10 cellular contexts compared by ENCODE assay signal in genomic region chr5:119335261-119335677, GRCh38. TPM values are rescaled to one million over a fixed set of nuclear protein-coding genes. Genes with fewer than 3 reads are reported as not detected.
A peak's percentile ranks its signal among the peaks of the same experiment; 100 is the strongest.
DNase-seq lines count a peak whose midpoint lies in the region; ATAC-seq and TF ChIP-seq lines count a peak whose summit lies in the region.
"Had no signal": no experiment of that assay in that cellular context is flagged by ENCODE, and none has a peak within 500 bp of the region (broad histone marks: within the 10 kb centered on the region; RNA-seq: fewer than 3 reads in every experiment).

No MANE protein-coding gene starts in this region.

- H3K27me3 ChIP-seq in left ventricle myocardium inferior (ENCODE audit: low read depth) (no peaks in the 10 kb centered on the region), heart left ventricle (no peaks in the 10 kb centered on the region), vagina (no peaks in the 10 kb centered on the region)

- H3K4me3 Mint-ChIP-seq in WTC11: no peak overlapping the region
- H3K4me3 Mint-ChIP-seq: endodermal cell had no signal

- peak overlapping the region; percentile 59 for H3K4me3 ChIP-seq in left ventricle myocardium inferior
- peak overlapping the region in 4 of 12 donors; percentile 33 to 45 (median 42) for H3K4me3 ChIP-seq in heart left ventricle
- peak overlapping the region in 1 of 2 donors; percentile 26 for H3K4me3 ChIP-seq in vagina

- TF ChIP-seq CTCF in left ventricle myocardium inferior (IDR thresholded peaks at IDR 0.05; ENCODE audit: borderline replicate concordance): no peak
- TF ChIP-seq CTCF in heart left ventricle (IDR thresholded peaks at IDR 0.05): peak in 1 of 12 donors; percentile 7
- no peak for TF ChIP-seq CTCF in WTC11 (IDR thresholded peaks at IDR 0.05)
- no peak for TF ChIP-seq CTCF in vagina (IDR thresholded peaks at IDR 0.05)

- WGBS in heart left ventricle, 4 donors: 76 to 82% (median 79%) methylated on average over 4 of the region's 4 CpGs

- H3K9me3 Mint-ChIP-seq in WTC11: no peaks in the 10 kb centered on the region
- H3K9me3 Mint-ChIP-seq: endodermal cell had no signal

- TF ChIP-seq POLR2A in heart left ventricle (IDR thresholded peaks at IDR 0.05) (no peak), vagina (IDR thresholded peaks at IDR 0.05) (no peak)

- POLR2A ChIA-PET in WTC11 (lab: Charles Lee): interaction anchor here (0.9 kb wide), 1 partner anchor 12 kb away, joined by 3 read pairs; no protein-coding TSS in a partner anchor

- DNase-seq in left ventricle myocardium inferior (no peak), heart left ventricle (no peak), WTC11 (ENCODE audit: low spot score) (no peak), islet precursor cell (peak; percentile 48), vagina (ENCODE audit: extremely low spot score in 2 of 2) (no peak), DMS153 treated with DMSO at 0.1 percent for 48 hours (lab: John Stamatoyannopoulos, UW; ENCODE audit: unreplicated experiment) (no peak), NK-92 (lab: John Stamatoyannopoulos, UW; ENCODE audit: unreplicated experiment) (no peak), A172 (ENCODE audit: low spot score) (no peak)
- DNase-seq: C1 segment of cervical spinal cord, endodermal cell had no signal

- CTCF ChIA-PET in WTC11 (lab: Charles Lee): interaction anchor here (0.7 to 2.4 kb wide), 12 partner anchors 11 to 347 kb away, joined by 3 to 12 read pairs (median 4); partner anchors contain the start of genes DTWD2 and TNFAIP8

- peaks cover 37% of the 10 kb centered on the region for H3K4me1 ChIP-seq in left ventricle myocardium inferior
- H3K4me1 ChIP-seq in heart left ventricle: peaks cover 0 to 85% (median 11%) of the 10 kb centered on the region in 12 donors
- peaks cover 56% of the 10 kb centered on the region for H3K4me1 ChIP-seq in vagina

- intact Hi-C loops in left ventricle myocardium inferior (cut with micrococcal nuclease): no loop called here
- intact Hi-C loops in heart left ventricle (cut with DNase I): loop anchor here in 5 of 10 donors (5.0 to 10.0 kb wide), 6 partner anchors 68 to 350 kb away; partner anchors contain the start of genes DTWD2 (in 3 of the 5) and DMXL1 (in 1 of the 5)
- intact Hi-C loops in vagina (cut with DNase I): loop anchor here (5.0 kb wide), 1 partner anchor 353 kb away; no protein-coding TSS in a partner anchor

- H3K4me1 Mint-ChIP-seq in WTC11: peaks cover 15% of the 10 kb centered on the region

- H3K9me3 ChIP-seq in left ventricle myocardium inferior (replicated peaks): no peaks in the 10 kb centered on the region
- H3K9me3 ChIP-seq in heart left ventricle: no peaks in the 10 kb centered on the region
- H3K9me3 ChIP-seq in vagina: no peaks in the 10 kb centered on the region

- no peak overlapping the region for H3K27ac Mint-ChIP-seq in WTC11

- H3K27me3 Mint-ChIP-seq in WTC11 (ENCODE audit: low read depth): no peaks in the 10 kb centered on the region

- H3K36me3 Mint-ChIP-seq in WTC11: no peaks in the 10 kb centered on the region

- ATAC-seq in heart left ventricle: no peak
- peak; percentile 20 for ATAC-seq in WTC11

- H3K36me3 ChIP-seq in left ventricle myocardium inferior: no peaks in the 10 kb centered on the region
- H3K36me3 ChIP-seq in heart left ventricle: no peaks in the 10 kb centered on the region
- no peaks in the 10 kb centered on the region for H3K36me3 ChIP-seq in vagina

- H3K27ac ChIP-seq in left ventricle myocardium inferior (replicated peaks): peak overlapping the region; percentile 85
- H3K27ac ChIP-seq in heart left ventricle: peak overlapping the region in 1 of 12 donors; percentile 69
- peak overlapping the region; percentile 34 for H3K27ac ChIP-seq in vagina

TF ChIP-seq in WTC11, 78 proteins besides CTCF, POLR2A, EP300 and RAD21:
- TF ChIP-seq CBFB (CRISPR knock-in tag; IDR thresholded peaks at IDR 0.05; ENCODE audit: low read depth) (no peak), CREM (CRISPR knock-in tag; IDR thresholded peaks at IDR 0.05) (no peak), ZNF232 (CRISPR knock-in tag; IDR thresholded peaks at IDR 0.05) (no peak), ZBTB21 (CRISPR knock-in tag; IDR thresholded peaks at IDR 0.05; ENCODE audit: borderline replicate concordance) (no peak), SMAD3 (CRISPR knock-in tag; IDR thresholded peaks at IDR 0.05; ENCODE audit: borderline replicate concordance) (no peak), ZNF416 (CRISPR knock-in tag; IDR thresholded peaks at IDR 0.05) (no peak), SMAD4 (CRISPR knock-in tag; IDR thresholded peaks at IDR 0.05) (no peak), E2F4 (CRISPR knock-in tag; IDR thresholded peaks at IDR 0.05; ENCODE audit: borderline replicate concordance, low read depth) (no peak), NFATC4 (CRISPR knock-in tag; IDR thresholded peaks at IDR 0.05) (no peak), TP53 (CRISPR knock-in tag; IDR thresholded peaks at IDR 0.05) (no peak), ATF2 (CRISPR knock-in tag; IDR thresholded peaks at IDR 0.05; ENCODE audit: borderline replicate concordance, low read depth) (no peak), ELF4 (CRISPR knock-in tag; IDR thresholded peaks at IDR 0.05; ENCODE audit: low read depth) (no peak), AR (CRISPR knock-in tag; IDR thresholded peaks at IDR 0.05) (no peak), IRF2 (CRISPR knock-in tag; IDR thresholded peaks at IDR 0.05; ENCODE audit: borderline replicate concordance, low read depth) (no peak), ZNF671 (CRISPR knock-in tag; IDR thresholded peaks at IDR 0.05) (no peak), TCF7 (CRISPR knock-in tag; IDR thresholded peaks at IDR 0.05; ENCODE audit: low read depth) (no peak), ZNF121 (CRISPR knock-in tag; IDR thresholded peaks at IDR 0.05) (no peak), ATF6 (CRISPR knock-in tag; IDR thresholded peaks at IDR 0.05) (no peak)

RNA-seq across cellular contexts. Expression of gene TNFAIP8, which starts 20.6 kb away (rescaled TPM):
- total RNA-seq in left ventricle myocardium inferior: 3.2 TPM
- total RNA-seq in heart left ventricle: 10 to 100 TPM in 7 of 9 donors, 1 to 10 TPM in 2; 3.6 to 30.8 (median 13.9) TPM
- polyA plus RNA-seq in heart left ventricle: 1 to 10 TPM; 5.1 to 10.0 TPM
- 18.1 to 24.1 TPM (median 19.9 TPM) in 3 replicates for total RNA-seq in WTC11 (2021)
- 34.4 TPM for total RNA-seq in vagina
- 13.7 and 18.0 TPM in 2 replicates for total RNA-seq in A172 (2014; rRNA removed; shearing (Covaris generic))
